ENCODE assay signal across 35 cellular contexts in the genomic region with DNA sequence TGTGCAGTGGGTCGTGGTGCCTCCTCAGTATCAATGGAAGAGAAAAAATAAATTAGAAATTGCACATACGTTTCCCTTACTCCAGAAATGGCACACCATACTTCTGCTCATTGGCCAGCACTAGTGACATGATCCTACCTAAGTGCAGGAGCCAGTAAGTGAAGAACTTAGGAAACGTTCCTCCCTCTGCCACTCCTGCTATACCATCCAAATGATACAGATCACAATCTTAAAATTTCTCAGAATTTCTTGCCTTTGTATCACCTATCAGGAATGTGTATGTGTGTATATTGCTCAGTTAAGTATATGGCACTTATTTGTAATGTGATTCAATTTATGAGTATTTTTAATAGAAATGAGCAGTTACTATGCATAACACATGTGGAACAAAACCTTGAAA.
"Had no signal": no experiment of that assay in that cellular context is flagged by ENCODE, and none has a peak within 500 bp of the region (broad histone marks: within the 10 kb centered on the region; RNA-seq: fewer than 3 reads in every experiment).

No MANE protein-coding gene starts in this region.

- H3K36me3 Mint-ChIP-seq: activated naive CD8-positive, alpha-beta T cell treated with anti-CD3 and anti-CD28 coated beads for 36 hours; brain; mesothelial cell of epicardium; naive B cell; stimulated activated memory B cell treated with anti-CD40 and anti-IgM and Interleukin-4, amounts not matched to agents 10 μg/mL and 1 μg/mL and 100 μg/mL, for 72 hours had no signal

- H3K4me3 ChIP-seq: adrenal gland, cardiac muscle cell, colonic mucosa, dorsolateral prefrontal cortex, gastroesophageal sphincter, hepatocyte, right lobe of liver, thyroid gland, upper lobe of right lung had no signal

- H3K4me1 Mint-ChIP-seq: activated naive CD8-positive, alpha-beta T cell treated with anti-CD3 and anti-CD28 coated beads for 36 hours; brain; mesothelial cell of epicardium; naive B cell; nephron progenitor cell; stimulated activated memory B cell treated with anti-CD40 and anti-IgM and Interleukin-4, amounts not matched to agents 10 μg/mL and 1 μg/mL and 100 μg/mL, for 72 hours; stimulated activated naive CD8-positive, alpha-beta T cell treated with anti-CD3 and anti-CD28 coated beads, Interleukin-15, amount 100 ng/mL, for 72 hours had no signal

- H3K4me1 ChIP-seq: adrenal gland, colonic mucosa, gastroesophageal sphincter, right lobe of liver, thyroid gland, upper lobe of right lung had no signal

- H3K4me2 ChIP-seq: hepatocyte had no signal

- H3K4me3 Mint-ChIP-seq: activated naive CD4-positive, alpha-beta T cell treated with anti-CD3 and anti-CD28 coated beads for 36 hours; activated naive CD8-positive, alpha-beta T cell treated with anti-CD3 and anti-CD28 coated beads for 36 hours; activated T-helper 1 cell treated with anti-CD3 and anti-CD28 coated beads, Interleukin-12 subunit alpha, Interleukin-12 subunit beta, Interleukin-2, Interleukin-4 antibody, amounts not matched to agents 30 ng/mL and 10 ng/mL and 1 ng/mL, durations not matched to agents 14 hours and 24 hours and 36 hours; brain; mesothelial cell of epicardium; nephron progenitor cell; stimulated activated memory B cell treated with anti-CD40 and anti-IgM and Interleukin-4, amounts not matched to agents 10 μg/mL and 1 μg/mL and 100 μg/mL, for 72 hours; stimulated activated naive CD8-positive, alpha-beta T cell treated with anti-CD3 and anti-CD28 coated beads, Interleukin-15, amount 100 ng/mL, for 72 hours had no signal

- H3K27ac Mint-ChIP-seq: activated naive CD4-positive, alpha-beta T cell treated with anti-CD3 and anti-CD28 coated beads for 36 hours; activated naive CD8-positive, alpha-beta T cell treated with anti-CD3 and anti-CD28 coated beads for 36 hours; activated T-helper 1 cell treated with anti-CD3 and anti-CD28 coated beads, Interleukin-12 subunit alpha, Interleukin-12 subunit beta, Interleukin-2, Interleukin-4 antibody, amounts not matched to agents 30 ng/mL and 10 ng/mL and 1 ng/mL, durations not matched to agents 14 hours and 24 hours and 36 hours; brain; mesothelial cell of epicardium; naive B cell; nephron progenitor cell; stimulated activated memory B cell treated with anti-CD40 and anti-IgM and Interleukin-4, amounts not matched to agents 10 μg/mL and 1 μg/mL and 100 μg/mL, for 72 hours; stimulated activated naive CD8-positive, alpha-beta T cell treated with anti-CD3 and anti-CD28 coated beads, Interleukin-15, amount 100 ng/mL, for 72 hours had no signal

- H2AFZ ChIP-seq: hepatocyte had no signal

- ATAC-seq: gastroesophageal sphincter; left cardiac atrium; left ventricle myocardium superior; stimulated activated memory B cell treated with anti-CD40 and anti-IgM and Interleukin-4, amounts not matched to agents 10 μg/mL and 1 μg/mL and 100 μg/mL, for 72 hours; stimulated activated naive CD8-positive, alpha-beta T cell treated with anti-CD3 and anti-CD28 coated beads, Interleukin-15, amount 100 ng/mL, for 72 hours; upper lobe of right lung had no signal

- H3K79me2 ChIP-seq: hepatocyte had no signal

- H3K27me3 ChIP-seq: adrenal gland, cardiac muscle cell, colonic mucosa, dorsolateral prefrontal cortex, gastroesophageal sphincter, hepatocyte, neutrophil, right lobe of liver, thyroid gland, upper lobe of right lung had no signal

- H3K27me3 Mint-ChIP-seq: activated naive CD8-positive, alpha-beta T cell treated with anti-CD3 and anti-CD28 coated beads for 36 hours; stimulated activated naive CD8-positive, alpha-beta T cell treated with anti-CD3 and anti-CD28 coated beads, Interleukin-15, amount 100 ng/mL, for 72 hours had no signal

- H3K27ac ChIP-seq: adrenal gland, cardiac muscle cell, colonic mucosa, dorsolateral prefrontal cortex, gastroesophageal sphincter, hepatocyte, neutrophil, right lobe of liver, thyroid gland, upper lobe of right lung, VCaP had no signal

- H3K9me3 Mint-ChIP-seq: activated naive CD4-positive, alpha-beta T cell treated with anti-CD3 and anti-CD28 coated beads for 36 hours; activated naive CD8-positive, alpha-beta T cell treated with anti-CD3 and anti-CD28 coated beads for 36 hours; activated T-helper 1 cell treated with anti-CD3 and anti-CD28 coated beads, Interleukin-12 subunit alpha, Interleukin-12 subunit beta, Interleukin-2, Interleukin-4 antibody, amounts not matched to agents 30 ng/mL and 10 ng/mL and 1 ng/mL, durations not matched to agents 14 hours and 24 hours and 36 hours; nephron progenitor cell; stimulated activated naive CD8-positive, alpha-beta T cell treated with anti-CD3 and anti-CD28 coated beads, Interleukin-15, amount 100 ng/mL, for 72 hours had no signal

- DNase-seq: activated CD4-positive, alpha-beta T cell treated with anti-CD3 and anti-CD28 coated beads for 4 hours; activated CD4-positive, alpha-beta T cell treated with anti-CD3 and anti-CD28 coated beads, Interleukin-2, amount 50 U/mL, for 4 hours; activated effector memory CD4-positive, alpha-beta T cell treated with anti-CD3 and anti-CD28 coated beads, Interleukin-2, amount 50 U/mL, for 16 hours; activated naive CD4-positive, alpha-beta T cell treated with anti-CD3 and anti-CD28 coated beads for 36 hours; activated naive CD8-positive, alpha-beta T cell treated with anti-CD3 and anti-CD28 coated beads for 36 hours; activated T-cell treated with anti-CD3 and anti-CD28 coated beads, Interleukin-2, amount 50 U/mL, for 1 hour; adrenal gland; aorta; cerebellar nuclear complex; colonic mucosa; dorsolateral prefrontal cortex; effector memory CD4-positive, alpha-beta T cell; erythroblast; islet precursor cell; left cardiac atrium; left ventricle myocardium superior; naive B cell; nephron progenitor cell; right lobe of liver; small intestine; stimulated activated CD4-positive, alpha-beta T cell treated with anti-CD3 and anti-CD28 coated beads, Interleukin-1b, Interleukin-23, amount 100 ng/mL, for 48 hours; stimulated activated CD4-positive, alpha-beta T cell treated with anti-CD3 and anti-CD28 coated beads, Interleukin-4, amount 100 ng/mL, for 4 hours; stimulated activated CD8-positive, alpha-beta memory T cell treated with anti-CD3 and anti-CD28 coated beads, Interleukin-4, amount 100 ng/mL, for 48 hours; stimulated activated naive CD8-positive, alpha-beta T cell treated with anti-CD3 and anti-CD28 coated beads, Interleukin-15, amount 100 ng/mL, for 72 hours; thyroid gland; upper lobe of right lung had no signal

- H3K9me3 ChIP-seq: adrenal gland, colonic mucosa, gastroesophageal sphincter, neutrophil, right lobe of liver, thyroid gland, upper lobe of right lung had no signal

- H3K36me3 ChIP-seq: adrenal gland, cardiac muscle cell, colonic mucosa, gastroesophageal sphincter, neutrophil, right lobe of liver, thyroid gland, upper lobe of right lung had no signal
